Comparison of ENCODE assay signal across 1 cellular context in the genomic region with DNA sequence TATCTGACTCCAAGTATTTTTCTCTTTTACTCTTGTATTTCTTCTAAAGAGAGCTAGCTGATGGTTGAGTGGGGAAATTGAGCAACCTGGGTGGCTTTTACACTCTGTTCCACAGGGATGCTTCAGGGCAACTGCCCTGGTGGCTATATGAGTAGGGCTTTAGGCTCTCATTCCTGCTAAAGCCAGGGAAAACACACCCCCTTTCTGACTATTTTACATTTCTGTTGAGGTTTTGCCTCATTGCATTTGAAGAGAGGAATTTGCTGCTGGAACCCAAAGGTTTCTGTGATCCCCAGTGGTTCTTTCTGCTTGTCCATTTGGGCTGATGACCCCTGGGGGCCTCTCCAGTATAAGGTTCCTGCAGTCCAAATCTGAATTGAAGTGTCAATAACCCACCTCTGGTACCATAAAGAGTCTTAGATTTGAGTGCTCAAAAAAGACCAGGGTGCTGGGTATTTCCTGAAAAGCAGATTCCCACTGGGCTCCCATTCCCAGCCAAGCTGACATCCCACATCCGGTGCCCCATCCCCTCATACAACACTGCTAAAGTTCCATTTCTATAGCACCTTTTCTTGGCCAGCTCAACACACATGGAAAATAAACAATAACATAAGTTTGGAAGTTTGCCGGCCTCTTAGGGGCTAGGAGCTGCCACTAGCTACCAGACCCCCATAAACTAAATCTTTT.
TF ChIP-seq lines count a peak whose summit lies in the region.

No MANE protein-coding gene starts in this region.

TF ChIP-seq in H1, 55 proteins besides CTCF, POLR2A, EP300 and RAD21:
- no peak for TF ChIP-seq SP2 (IDR thresholded peaks at IDR 0.05; ENCODE audit: low read length)
- TF ChIP-seq SUZ12 (IDR thresholded peaks at IDR 0.05; ENCODE audit: low read length) = no peak
- TF ChIP-seq JUN (IDR thresholded peaks at IDR 0.05; ENCODE audit: low read depth, low read length) = no peak
- TF ChIP-seq TCF12 (IDR thresholded peaks at IDR 0.05; ENCODE audit: low read depth, low read length) = no peak
- TF ChIP-seq SIN3A (conservative IDR thresholded peaks at IDR 0.05 in 1 of 2, IDR thresholded peaks at IDR 0.05 in 1 of 2; ENCODE audit: low read depth in 1 of 2, low read length in 2 of 2) = no peak
- no peak for TF ChIP-seq NANOG (IDR thresholded peaks at IDR 0.05; ENCODE audit: insufficient read depth, low read depth, low read length, poor library complexity, severe bottlenecking)
- no peak for TF ChIP-seq CEBPB (IDR thresholded peaks at IDR 0.05; ENCODE audit: low read depth, low read length)
- no peak for TF ChIP-seq KDM1A (IDR thresholded peaks at IDR 0.05; ENCODE audit: borderline replicate concordance, low read length)
- no peak for TF ChIP-seq KDM4A (IDR thresholded peaks at IDR 0.05; ENCODE audit: low read depth, low read length, severe bottlenecking)
- TF ChIP-seq SRF (IDR thresholded peaks at IDR 0.05; ENCODE audit: low read depth, low read length) = no peak
- no peak for TF ChIP-seq RNF2 (IDR thresholded peaks at IDR 0.05; ENCODE audit: borderline replicate concordance, low read depth, low read length, missing control alignments, poor library complexity, severe bottlenecking)
- no peak for TF ChIP-seq CBX5 (IDR thresholded peaks at IDR 0.05; ENCODE audit: low read depth, low read length)
